ENCODE assay signal across 1 cellular context in the genomic region with DNA sequence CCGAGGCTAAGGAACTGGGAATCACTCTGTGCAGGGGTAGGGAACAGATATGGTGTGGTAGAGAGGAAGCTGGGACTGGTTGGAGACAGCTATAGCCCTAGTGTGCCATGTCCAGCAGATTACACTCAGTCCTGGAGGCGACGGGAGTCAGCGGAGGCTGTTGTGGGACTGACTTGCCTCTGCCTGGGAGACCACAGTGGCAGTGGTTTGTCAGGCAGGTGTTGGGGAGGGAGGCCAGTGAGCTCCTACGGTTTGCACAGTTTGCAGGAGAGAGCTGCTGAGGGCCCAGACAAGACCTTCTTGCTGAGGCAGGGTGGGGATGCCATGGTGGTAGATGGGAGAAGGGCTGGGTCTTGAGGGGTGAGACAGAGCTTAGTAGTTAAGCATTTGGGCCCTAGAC.
TF ChIP-seq lines count a peak whose summit lies in the region.

No MANE protein-coding gene starts in this region.

TF ChIP-seq in HepG2, 621 proteins besides CTCF, POLR2A, EP300 and RAD21 (continued from another document):
- TF ChIP-seq, protein P1, sequence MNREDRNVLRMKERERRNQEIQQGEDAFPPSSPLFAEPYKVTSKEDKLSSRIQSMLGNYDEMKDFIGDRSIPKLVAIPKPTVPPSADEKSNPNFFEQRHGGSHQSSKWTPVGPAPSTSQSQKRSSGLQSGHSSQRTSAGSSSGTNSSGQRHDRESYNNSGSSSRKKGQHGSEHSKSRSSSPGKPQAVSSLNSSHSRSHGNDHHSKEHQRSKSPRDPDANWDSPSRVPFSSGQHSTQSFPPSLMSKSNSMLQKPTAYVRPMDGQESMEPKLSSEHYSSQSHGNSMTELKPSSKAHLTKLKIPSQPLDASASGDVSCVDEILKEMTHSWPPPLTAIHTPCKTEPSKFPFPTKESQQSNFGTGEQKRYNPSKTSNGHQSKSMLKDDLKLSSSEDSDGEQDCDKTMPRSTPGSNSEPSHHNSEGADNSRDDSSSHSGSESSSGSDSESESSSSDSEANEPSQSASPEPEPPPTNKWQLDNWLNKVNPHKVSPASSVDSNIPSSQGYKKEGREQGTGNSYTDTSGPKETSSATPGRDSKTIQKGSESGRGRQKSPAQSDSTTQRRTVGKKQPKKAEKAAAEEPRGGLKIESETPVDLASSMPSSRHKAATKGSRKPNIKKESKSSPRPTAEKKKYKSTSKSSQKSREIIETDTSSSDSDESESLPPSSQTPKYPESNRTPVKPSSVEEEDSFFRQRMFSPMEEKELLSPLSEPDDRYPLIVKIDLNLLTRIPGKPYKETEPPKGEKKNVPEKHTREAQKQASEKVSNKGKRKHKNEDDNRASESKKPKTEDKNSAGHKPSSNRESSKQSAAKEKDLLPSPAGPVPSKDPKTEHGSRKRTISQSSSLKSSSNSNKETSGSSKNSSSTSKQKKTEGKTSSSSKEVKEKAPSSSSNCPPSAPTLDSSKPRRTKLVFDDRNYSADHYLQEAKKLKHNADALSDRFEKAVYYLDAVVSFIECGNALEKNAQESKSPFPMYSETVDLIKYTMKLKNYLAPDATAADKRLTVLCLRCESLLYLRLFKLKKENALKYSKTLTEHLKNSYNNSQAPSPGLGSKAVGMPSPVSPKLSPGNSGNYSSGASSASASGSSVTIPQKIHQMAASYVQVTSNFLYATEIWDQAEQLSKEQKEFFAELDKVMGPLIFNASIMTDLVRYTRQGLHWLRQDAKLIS (CRISPR knock-in tag; IDR thresholded peaks at IDR 0.05): no peak
- TF ChIP-seq, protein P2, sequence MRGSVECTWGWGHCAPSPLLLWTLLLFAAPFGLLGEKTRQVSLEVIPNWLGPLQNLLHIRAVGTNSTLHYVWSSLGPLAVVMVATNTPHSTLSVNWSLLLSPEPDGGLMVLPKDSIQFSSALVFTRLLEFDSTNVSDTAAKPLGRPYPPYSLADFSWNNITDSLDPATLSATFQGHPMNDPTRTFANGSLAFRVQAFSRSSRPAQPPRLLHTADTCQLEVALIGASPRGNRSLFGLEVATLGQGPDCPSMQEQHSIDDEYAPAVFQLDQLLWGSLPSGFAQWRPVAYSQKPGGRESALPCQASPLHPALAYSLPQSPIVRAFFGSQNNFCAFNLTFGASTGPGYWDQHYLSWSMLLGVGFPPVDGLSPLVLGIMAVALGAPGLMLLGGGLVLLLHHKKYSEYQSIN (CRISPR knock-in tag; IDR thresholded peaks at IDR 0.05; ENCODE audit: borderline replicate concordance): no peak
- TF ChIP-seq KDM1A (CRISPR knock-in tag; IDR thresholded peaks at IDR 0.05): no peak
- no peak for TF ChIP-seq TCF12 (IDR thresholded peaks at IDR 0.05)
- TF ChIP-seq TCF12 (CRISPR knock-in tag; IDR thresholded peaks at IDR 0.05): no peak
- TF ChIP-seq ZNF768 (CRISPR knock-in tag; IDR thresholded peaks at IDR 0.05): 0 out of 2 replicates have a peak, but pooled peaks have one; percentile 25
- no peak for TF ChIP-seq ZNF781 (CRISPR knock-in tag; IDR thresholded peaks at IDR 0.05; ENCODE audit: borderline replicate concordance, not compliant biosample characterization)
- TF ChIP-seq PHF20 (CRISPR knock-in tag; IDR thresholded peaks at IDR 0.05): 0 out of 2 replicates have a peak, but pooled peaks have one; percentile 21
- no peak for TF ChIP-seq KDM4B (CRISPR knock-in tag; IDR thresholded peaks at IDR 0.05)
- no peak for TF ChIP-seq ZNF17 (CRISPR knock-in tag; IDR thresholded peaks at IDR 0.05)
- peak; percentile 63 for TF ChIP-seq ZBTB33 (CRISPR knock-in tag; IDR thresholded peaks at IDR 0.05)
- no peak for TF ChIP-seq POLR2G (IDR thresholded peaks at IDR 0.05; ENCODE audit: low read depth, low read length)
- no peak for TF ChIP-seq ZFP41 (CRISPR knock-in tag; IDR thresholded peaks at IDR 0.05; ENCODE audit: borderline replicate concordance)
- no peak for TF ChIP-seq SMYD3 (CRISPR knock-in tag; IDR thresholded peaks at IDR 0.05)
- TF ChIP-seq ZNF503 (CRISPR knock-in tag; IDR thresholded peaks at IDR 0.05): no peak
- no peak for TF ChIP-seq SP2 (CRISPR knock-in tag; IDR thresholded peaks at IDR 0.05)
- TF ChIP-seq PAXIP1 (CRISPR knock-in tag; conservative IDR thresholded peaks at IDR 0.05): no peak
- no peak for TF ChIP-seq ZNF678 (CRISPR knock-in tag; IDR thresholded peaks at IDR 0.05)
- TF ChIP-seq, protein P3, sequence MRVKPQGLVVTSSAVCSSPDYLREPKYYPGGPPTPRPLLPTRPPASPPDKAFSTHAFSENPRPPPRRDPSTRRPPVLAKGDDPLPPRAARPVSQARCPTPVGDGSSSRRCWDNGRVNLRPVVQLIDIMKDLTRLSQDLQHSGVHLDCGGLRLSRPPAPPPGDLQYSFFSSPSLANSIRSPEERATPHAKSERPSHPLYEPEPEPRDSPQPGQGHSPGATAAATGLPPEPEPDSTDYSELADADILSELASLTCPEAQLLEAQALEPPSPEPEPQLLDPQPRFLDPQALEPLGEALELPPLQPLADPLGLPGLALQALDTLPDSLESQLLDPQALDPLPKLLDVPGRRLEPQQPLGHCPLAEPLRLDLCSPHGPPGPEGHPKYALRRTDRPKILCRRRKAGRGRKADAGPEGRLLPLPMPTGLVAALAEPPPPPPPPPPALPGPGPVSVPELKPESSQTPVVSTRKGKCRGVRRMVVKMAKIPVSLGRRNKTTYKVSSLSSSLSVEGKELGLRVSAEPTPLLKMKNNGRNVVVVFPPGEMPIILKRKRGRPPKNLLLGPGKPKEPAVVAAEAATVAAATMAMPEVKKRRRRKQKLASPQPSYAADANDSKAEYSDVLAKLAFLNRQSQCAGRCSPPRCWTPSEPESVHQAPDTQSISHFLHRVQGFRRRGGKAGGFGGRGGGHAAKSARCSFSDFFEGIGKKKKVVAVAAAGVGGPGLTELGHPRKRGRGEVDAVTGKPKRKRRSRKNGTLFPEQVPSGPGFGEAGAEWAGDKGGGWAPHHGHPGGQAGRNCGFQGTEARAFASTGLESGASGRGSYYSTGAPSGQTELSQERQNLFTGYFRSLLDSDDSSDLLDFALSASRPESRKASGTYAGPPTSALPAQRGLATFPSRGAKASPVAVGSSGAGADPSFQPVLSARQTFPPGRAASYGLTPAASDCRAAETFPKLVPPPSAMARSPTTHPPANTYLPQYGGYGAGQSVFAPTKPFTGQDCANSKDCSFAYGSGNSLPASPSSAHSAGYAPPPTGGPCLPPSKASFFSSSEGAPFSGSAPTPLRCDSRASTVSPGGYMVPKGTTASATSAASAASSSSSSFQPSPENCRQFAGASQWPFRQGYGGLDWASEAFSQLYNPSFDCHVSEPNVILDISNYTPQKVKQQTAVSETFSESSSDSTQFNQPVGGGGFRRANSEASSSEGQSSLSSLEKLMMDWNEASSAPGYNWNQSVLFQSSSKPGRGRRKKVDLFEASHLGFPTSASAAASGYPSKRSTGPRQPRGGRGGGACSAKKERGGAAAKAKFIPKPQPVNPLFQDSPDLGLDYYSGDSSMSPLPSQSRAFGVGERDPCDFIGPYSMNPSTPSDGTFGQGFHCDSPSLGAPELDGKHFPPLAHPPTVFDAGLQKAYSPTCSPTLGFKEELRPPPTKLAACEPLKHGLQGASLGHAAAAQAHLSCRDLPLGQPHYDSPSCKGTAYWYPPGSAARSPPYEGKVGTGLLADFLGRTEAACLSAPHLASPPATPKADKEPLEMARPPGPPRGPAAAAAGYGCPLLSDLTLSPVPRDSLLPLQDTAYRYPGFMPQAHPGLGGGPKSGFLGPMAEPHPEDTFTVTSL (CRISPR knock-in tag; IDR thresholded peaks at IDR 0.05; ENCODE audit: borderline replicate concordance): no peak
- TF ChIP-seq SYNCRIP (IDR thresholded peaks at IDR 0.05; ENCODE audit: insufficient read depth, low read depth, low read length): no peak
- no peak for TF ChIP-seq HMGXB4 (CRISPR knock-in tag; IDR thresholded peaks at IDR 0.05; ENCODE audit: borderline replicate concordance in 1 of 2, low read depth in 1 of 2)
